Comparison of ENCODE assay signal across 19 cellular contexts in genomic region chr6:34585512-34586045, GRCh38. TPM values are rescaled to one million over a fixed set of nuclear protein-coding genes. Genes with fewer than 3 reads are reported as not detected.
DNase-seq lines count a peak whose midpoint lies in the region; ATAC-seq and TF ChIP-seq lines count a peak whose summit lies in the region.
"Had no signal": no experiment of that assay in that cellular context is flagged by ENCODE, and none has a peak within 500 bp of the region (broad histone marks: within the 10 kb centered on the region; RNA-seq: fewer than 3 reads in every experiment).

No MANE protein-coding gene starts in this region.

- TF ChIP-seq CTCF in endodermal cell (conservative IDR thresholded peaks at IDR 0.05) (no peak), GM10266 (IDR thresholded peaks at IDR 0.05; ENCODE audit: control insufficient read depth, insufficient read depth, low read depth, missing control alignments) (no peak)

- no peak overlapping the region for H3K27ac ChIP-seq in endodermal cell (ENCODE audit: low read depth, low read length)
- H3K27ac ChIP-seq: PC-9, uterus had no signal

- H3K9me3 Mint-ChIP-seq in endodermal cell = no peaks in the 10 kb centered on the region
- H3K9me3 Mint-ChIP-seq: IgD-negative memory B cell had no signal

- WGBS in endodermal cell (ENCODE audit: insufficient coverage in 1 of 2, insufficient read length in 1 of 2), 2 experiments = 93 to 100% methylated on average over 3 to 4 of the region's 4 CpGs

- H3K27me3 Mint-ChIP-seq in T-helper 17 cell = no peaks in the 10 kb centered on the region
- no peaks in the 10 kb centered on the region for H3K27me3 Mint-ChIP-seq in endodermal cell (ENCODE audit: insufficient read depth)
- H3K27me3 Mint-ChIP-seq: IgD-negative memory B cell had no signal

- intact Hi-C loops in sciatic nerve (cut with DNase I) = loop anchor here (10.0 kb wide), 1 partner anchor 411 kb away; no protein-coding TSS in a partner anchor

- H3K4me1 Mint-ChIP-seq in T-helper 17 cell (peaks cover 16% of the 10 kb centered on the region), endodermal cell (peaks cover 35% of the 10 kb centered on the region)

- no peaks in the 10 kb centered on the region for H3K36me3 Mint-ChIP-seq in T-helper 17 cell (ENCODE audit: low read depth)
- H3K36me3 Mint-ChIP-seq in endodermal cell (ENCODE audit: low read depth) = peaks cover 6% of the 10 kb centered on the region

- H3K4me3 Mint-ChIP-seq in T-helper 17 cell (no peak overlapping the region), endodermal cell (no peak overlapping the region)
- H3K4me3 Mint-ChIP-seq: IgD-negative memory B cell had no signal

- H3K27me3 ChIP-seq in endodermal cell (ENCODE audit: control insufficient read depth, insufficient read depth, low read length, poor library complexity, severe bottlenecking) = no peaks in the 10 kb centered on the region
- H3K27me3 ChIP-seq: uterus had no signal

- no peak overlapping the region for H3K4me3 ChIP-seq in endodermal cell (ENCODE audit: low read length)
- H3K4me3 ChIP-seq: PC-9, uterus had no signal

- H3K27ac Mint-ChIP-seq in T-helper 17 cell (peak overlapping the region; percentile 79), endodermal cell (no peak overlapping the region)

- H3K36me3 ChIP-seq in endodermal cell (ENCODE audit: control insufficient read depth, insufficient read depth, low read length) = peaks cover 4% of the 10 kb centered on the region
- H3K36me3 ChIP-seq: uterus had no signal

- no peak for ATAC-seq in T-helper 17 cell
- ATAC-seq in sciatic nerve = peak; percentile 50
- ATAC-seq in GM18907 (IDR thresholded peaks at IDR 0.05; ENCODE audit: unreplicated experiment) = no peak

- DNase-seq in GM03348 (ENCODE audit: low spot score) = peak; percentile 77
- DNase-seq in T-helper 17 cell = no peak
- peak; percentile 26 for DNase-seq in endodermal cell
- DNase-seq in sciatic nerve (ENCODE audit: low spot score) = peak; percentile 45
- no peak for DNase-seq in stimulated activated CD4-positive, alpha-beta T cell treated with anti-CD3 and anti-CD28 coated beads, Interleukin-2, amount 100 ng/mL, for 24 hours
- DNase-seq in GM10266 (ENCODE audit: extremely low spot score) = no peak
- DNase-seq: activated CD4-positive, CD25-positive, alpha-beta regulatory T cell; activated CD8-positive, alpha-beta memory T cell treated with anti-CD3 and anti-CD28 coated beads, Interleukin-2, amount 50 U/mL, for 48 hours; GF-D8; GOT3; NCI-H1436; NCI-H524; stimulated activated CD8-positive, alpha-beta memory T cell treated with anti-CD3 and anti-CD28 coated beads, Interleukin-4, amount 100 ng/mL, for 48 hours; SW 1271; uterus had no signal

- no peak overlapping the region for H3K9ac ChIP-seq in endodermal cell (ENCODE audit: extremely low read depth, low read length, poor library complexity, severe bottlenecking)

- H3K9me3 ChIP-seq in T-helper 17 cell (ENCODE audit: control insufficient read depth, low read length, poor library complexity, severe bottlenecking) (no peaks in the 10 kb centered on the region), endodermal cell (ENCODE audit: control insufficient read depth, low read length) (no peaks in the 10 kb centered on the region)
- H3K9me3 ChIP-seq: uterus had no signal

- peaks cover 15% of the 10 kb centered on the region for H3K4me1 ChIP-seq in endodermal cell (ENCODE audit: control insufficient read depth, insufficient read depth, low read length)
- H3K4me1 ChIP-seq: uterus had no signal

RNA-seq across cellular contexts. Expression of gene SPDEF, which starts 29.4 kb away (rescaled TPM):
- total RNA-seq in T-helper 17 cell (under 1 TPM; 0.23 to 0.35 TPM), endodermal cell (1 to 10 TPM; 1.1 to 2.6 TPM), sciatic nerve (not detected)
- 0.57 TPM for polyA plus RNA-seq in endodermal cell (2013, experiment 1 of 2)
- polyA plus RNA-seq in endodermal cell (2013, experiment 2 of 2) = 0.25 TPM
- total RNA-seq: pulmonary artery endothelial cell had no signal
- polyA plus RNA-seq: IgD-negative memory B cell had no signal

Comparison
In these comparisons a context has a peak if more than half of its experiments do, and no peak if none do; other contexts are left out.
1. DNase-seq: peak in GM03348 (single experiment), endodermal cell (single experiment) and sciatic nerve (single experiment); none in T-helper 17 cell (0 of 3), stimulated activated CD4-positive, alpha-beta T cell treated with anti-CD3 and anti-CD28 coated beads, Interleukin-2, amount 100 ng/mL, for 24 hours (0 of 2) and GM10266 (single experiment).